Comparison of ENCODE assay signal across 24 cellular contexts in genomic region chr10:49049660-49050059, GRCh38.
"Had no signal": no experiment of that assay in that cellular context is flagged by ENCODE, and none has a peak within 500 bp of the region (broad histone marks: within the 10 kb centered on the region; RNA-seq: fewer than 3 reads in every experiment).

No MANE protein-coding gene starts in this region.

- DNase-seq: cerebellar nuclear complex; cortex of kidney; effector memory CD8-positive, alpha-beta T cell; erythroblast; foreskin melanocyte; hypothalamus; immature natural killer cell; islet precursor cell; kidney glomerular epithelial cell; left colon; natural killer cell; occipital lobe; ovary; posterior cingulate gyrus; psoas muscle; right cardiac atrium; spleen; stimulated activated CD4-positive, alpha-beta T cell treated with anti-CD3 and anti-CD28 coated beads, Interleukin-4, amount 100 ng/mL, for 4 hours; stimulated activated naive CD8-positive, alpha-beta T cell treated with anti-CD3 and anti-CD28 coated beads, Interleukin-15, Interleukin-2, amounts not matched to agents 100 U/mL and 50 U/mL, for 24 hours; substantia nigra; testis; tibial artery had no signal

- H3K27ac ChIP-seq: ovary, psoas muscle, skin epidermis, spleen, testis, tibial artery had no signal

- H3K36me3 ChIP-seq: ovary, spleen had no signal

- H3K27me3 ChIP-seq: ovary, testis, tibial artery had no signal

- H3K4me1 ChIP-seq: psoas muscle had no signal

- H3K9me3 ChIP-seq: ovary, psoas muscle, spleen, testis, tibial artery had no signal

- H3K4me3 ChIP-seq: ovary, psoas muscle, skin epidermis, spleen, testis, tibial artery had no signal

- ATAC-seq: effector memory CD8-positive, alpha-beta T cell; left colon; natural killer cell; psoas muscle; right cardiac atrium; stimulated activated memory B cell treated with anti-CD40 and anti-IgM and Interleukin-4, amounts not matched to agents 10 μg/mL and 1 μg/mL and 100 μg/mL, for 72 hours; stimulated activated naive CD8-positive, alpha-beta T cell treated with anti-CD3 and anti-CD28 coated beads, Interleukin-15, Interleukin-2, amounts not matched to agents 100 U/mL and 50 U/mL, for 24 hours had no signal
